In the genomic region with DNA sequence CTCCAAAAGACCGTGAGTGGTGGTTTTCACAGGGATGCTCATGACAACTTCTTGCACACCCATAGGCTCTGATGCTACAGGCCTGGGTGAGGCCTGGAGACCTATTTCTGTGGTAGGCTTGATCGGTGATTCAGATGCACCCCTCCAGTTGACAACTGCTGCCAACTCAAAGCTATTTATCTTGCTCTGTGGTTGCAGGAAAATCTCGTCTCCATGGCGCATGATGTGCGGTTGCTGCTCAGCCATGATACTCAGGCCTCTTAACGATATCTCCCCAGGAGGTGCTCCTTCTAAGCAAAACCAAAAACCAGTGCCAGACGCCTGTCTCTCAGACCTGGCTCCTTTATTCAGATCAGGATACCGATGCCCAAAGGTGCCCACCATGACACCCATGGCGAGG, we compare ENCODE assay signal across 29 cellular contexts. TPM values are rescaled to one million over a fixed set of nuclear protein-coding genes. Genes with fewer than 3 reads are reported as not detected.
A peak's percentile ranks its signal among the peaks of the same experiment; 100 is the strongest.
DNase-seq lines count a peak whose midpoint lies in the region; ATAC-seq, FAIRE-seq and TF ChIP-seq lines count a peak whose summit lies in the region.
"Had no signal": no experiment of that assay in that cellular context is flagged by ENCODE, and none has a peak within 500 bp of the region (broad histone marks: within the 10 kb centered on the region; RNA-seq: fewer than 3 reads in every experiment).

No MANE protein-coding gene starts in this region.

- DNase-seq in CMK (ENCODE audit: low read depth) (peak; percentile 33), RCC 7860 (ENCODE audit: low spot score) (peak; percentile 16), astrocyte (ENCODE audit: low read depth) (peak; percentile 38), neural progenitor cell (ENCODE audit: low spot score) (no peak), NCI-H187 treated with DMSO at 0.1 percent for 48 hours (lab: John Stamatoyannopoulos, UW) (no peak)
- DNase-seq: CD4-positive, alpha-beta T cell; COR-L47; DMS53; GDM1; KBM-7; MG63; NCI-H1105 treated with DMSO at 0.1 percent for 48 hours; NCI-H1694; NCI-H2081 treated with DMSO at 0.1 percent for 48 hours; NCI-H2171; NCI-H226; NCI-H510A; NCI-H69; Peyer's patch; SIG-M5 had no signal

- peaks cover 12% of the 10 kb centered on the region for H3K4me1 ChIP-seq in astrocyte (ENCODE audit: insufficient read depth, low read length)
- peaks cover 6% of the 10 kb centered on the region for H3K4me1 ChIP-seq in neural progenitor cell
- H3K4me1 ChIP-seq: BLaER1, Peyer's patch had no signal

- H3K27me3 ChIP-seq in astrocyte (ENCODE audit: insufficient read depth, low read length) (peaks cover 8% of the 10 kb centered on the region), neural progenitor cell (no peaks in the 10 kb centered on the region)
- H3K27me3 ChIP-seq: BLaER1, MG63, Peyer's patch had no signal

- H3K27me3 Mint-ChIP-seq in astrocyte (ENCODE audit: low read depth, unreplicated experiment) (peaks cover 17% of the 10 kb centered on the region), neural progenitor cell (ENCODE audit: insufficient read depth, low read depth) (peaks cover 9% of the 10 kb centered on the region)
- H3K27me3 Mint-ChIP-seq: CD4-positive, alpha-beta T cell had no signal

- H3K27ac ChIP-seq in astrocyte (ENCODE audit: low read depth, low read length) (no peak overlapping the region), neural progenitor cell (no peak overlapping the region)
- H3K27ac ChIP-seq: BLaER1, Peyer's patch, SK-N-MC had no signal

- H3K27ac Mint-ChIP-seq in astrocyte (ENCODE audit: unreplicated experiment): no peak overlapping the region
- H3K27ac Mint-ChIP-seq in neural progenitor cell: peak overlapping the region; percentile 47
- H3K27ac Mint-ChIP-seq: CD4-positive, alpha-beta T cell had no signal

- H3F3A ChIP-seq in neural progenitor cell (ENCODE audit: low read depth): no peaks in the 10 kb centered on the region

- no peaks in the 10 kb centered on the region for H4K20me1 ChIP-seq in astrocyte (ENCODE audit: insufficient read depth, low read length)
- H4K20me1 ChIP-seq in neural progenitor cell (ENCODE audit: low read depth): no peaks in the 10 kb centered on the region
- H4K20me1 ChIP-seq: BLaER1 had no signal

- ATAC-seq in HG03354 (IDR thresholded peaks at IDR 0.05; ENCODE audit: poor library complexity, severe bottlenecking, unreplicated experiment) (no peak), GM21367 (IDR thresholded peaks at IDR 0.05; ENCODE audit: unreplicated experiment) (no peak)
- ATAC-seq: GM12878, HCT116, HepG2 had no signal

- H3K9me3 ChIP-seq in astrocyte (ENCODE audit: insufficient read depth, low read depth, low read length) (no peaks in the 10 kb centered on the region), neural progenitor cell (ENCODE audit: low read depth) (no peaks in the 10 kb centered on the region)
- H3K9me3 ChIP-seq: BLaER1, MG63, Peyer's patch had no signal

- H3K4me3 ChIP-seq in astrocyte (ENCODE audit: insufficient read depth, low read depth, low read length) (no peak overlapping the region), neural progenitor cell (no peak overlapping the region)
- H3K4me3 ChIP-seq: BLaER1, GM12878, MG63, Peyer's patch, SK-N-MC had no signal

- H3K79me2 ChIP-seq in astrocyte (ENCODE audit: insufficient read depth, low read length) (no peaks in the 10 kb centered on the region), neural progenitor cell (ENCODE audit: low read depth) (no peaks in the 10 kb centered on the region)

- H3K4me3 Mint-ChIP-seq in astrocyte (ENCODE audit: unreplicated experiment) (no peak overlapping the region), neural progenitor cell (no peak overlapping the region)
- H3K4me3 Mint-ChIP-seq: CD4-positive, alpha-beta T cell had no signal

- no peak for FAIRE-seq in RCC 7860 (lab: Jason Lieb, UNC)
- FAIRE-seq in astrocyte (lab: Jason Lieb, UNC): no peak
- FAIRE-seq: A204.1, GM12878, HepG2 had no signal

- H3K36me3 Mint-ChIP-seq in astrocyte (ENCODE audit: low read depth, unreplicated experiment) (peaks cover 8% of the 10 kb centered on the region), neural progenitor cell (no peaks in the 10 kb centered on the region)

- H2AFZ ChIP-seq in astrocyte (ENCODE audit: low read depth, low read length) (no peak overlapping the region), neural progenitor cell (replicated peaks) (no peak overlapping the region)

- H3K36me3 ChIP-seq in astrocyte (ENCODE audit: insufficient read depth, low read length): no peaks in the 10 kb centered on the region
- H3K36me3 ChIP-seq in neural progenitor cell: no peaks in the 10 kb centered on the region
- H3K36me3 ChIP-seq: BLaER1, MG63, Peyer's patch had no signal

- H3K9me3 Mint-ChIP-seq in astrocyte (ENCODE audit: unreplicated experiment) (peaks cover 9% of the 10 kb centered on the region), neural progenitor cell (peaks cover 4% of the 10 kb centered on the region)
- H3K9me3 Mint-ChIP-seq: CD4-positive, alpha-beta T cell had no signal

- H3K4me2 ChIP-seq in astrocyte (ENCODE audit: low read length) (no peak overlapping the region), neural progenitor cell (no peak overlapping the region)
- H3K4me2 ChIP-seq: BLaER1 had no signal

- H3K4me1 Mint-ChIP-seq in astrocyte (ENCODE audit: low read depth, unreplicated experiment): peaks cover 6% of the 10 kb centered on the region
- peaks cover 31% of the 10 kb centered on the region for H3K4me1 Mint-ChIP-seq in neural progenitor cell

- no peak overlapping the region for H3K9ac ChIP-seq in astrocyte (ENCODE audit: low read length)
- no peak overlapping the region for H3K9ac ChIP-seq in neural progenitor cell
- H3K9ac ChIP-seq: BLaER1 had no signal

- no peak for TF ChIP-seq CTCF in astrocyte (IDR thresholded peaks at IDR 0.05; ENCODE audit: insufficient read depth, low read depth, low read length)
- no peak for TF ChIP-seq CTCF in neural progenitor cell (IDR thresholded peaks at IDR 0.05)

RNA-seq across cellular contexts. Expression of a gene that starts 31.4 kb away (rescaled TPM):
- not detected in 2 replicates for total RNA-seq in astrocyte
- total RNA-seq in neural progenitor cell (ENCODE audit: low replicate concordance): not detected in 2 replicates
- total RNA-seq: CD4-positive, alpha-beta T cell; GM12878; HepG2; HT-29; Peyer's patch had no signal

Comparison
In these comparisons a context has a peak if more than half of its experiments do, and no peak if none do; other contexts are left out.
1. DNase-seq: peak in CMK (single experiment), RCC 7860 (single experiment) and astrocyte (single experiment); none in neural progenitor cell (single experiment) and NCI-H187 treated with DMSO at 0.1 percent for 48 hours (single experiment).